23 cellular contexts compared by ENCODE assay signal in the genomic region with DNA sequence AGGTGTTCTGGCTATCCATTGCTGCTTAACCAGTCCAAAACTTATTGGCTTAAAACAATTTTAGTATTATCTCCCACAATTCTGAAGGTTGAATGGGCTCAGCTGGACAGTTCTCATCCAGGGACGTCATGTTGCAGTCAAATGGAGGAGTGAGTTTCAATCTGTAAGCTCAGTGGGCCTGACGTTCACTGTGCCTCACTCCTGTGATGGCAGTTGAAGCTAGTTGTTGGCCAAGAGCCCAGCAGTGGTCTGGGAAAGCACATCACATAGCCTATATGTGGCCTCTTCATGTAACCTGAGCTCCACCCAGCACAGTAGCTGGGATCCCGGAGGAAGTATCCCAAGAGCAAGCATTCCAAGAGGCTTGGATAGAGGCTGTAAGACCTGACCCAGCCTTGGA. TPM values are rescaled to one million over a fixed set of nuclear protein-coding genes. Genes with fewer than 3 reads are reported as not detected.
A peak's percentile ranks its signal among the peaks of the same experiment; 100 is the strongest.
DNase-seq lines count a peak whose midpoint lies in the region; FAIRE-seq and TF ChIP-seq lines count a peak whose summit lies in the region.
"Had no signal": no experiment of that assay in that cellular context is flagged by ENCODE, and none has a peak within 500 bp of the region (broad histone marks: within the 10 kb centered on the region; RNA-seq: fewer than 3 reads in every experiment).

No MANE protein-coding gene starts in this region.

- H3K36me3 Mint-ChIP-seq in CD14-positive monocyte, result no peaks in the 10 kb centered on the region
- H3K36me3 Mint-ChIP-seq: activated CD8-positive, alpha-beta memory T cell treated with anti-CD3 and anti-CD28 coated beads, Interleukin-2, amount 10 ng/mL, durations not matched to agents 7 days and 5 days; CD8-positive, alpha-beta T cell had no signal

- H3K4me1 ChIP-seq in cardiac muscle cell (ENCODE audit: low read depth), result no peaks in the 10 kb centered on the region
- no peaks in the 10 kb centered on the region for H3K4me1 ChIP-seq in right atrium auricular region
- H3K4me1 ChIP-seq: heart right ventricle, SJSA1 had no signal

- peaks cover 0 to 3% (median 0%) of the 10 kb centered on the region in 3 donors for H3K27me3 Mint-ChIP-seq in CD14-positive monocyte (ENCODE audit: low read depth in 3 of 3)

- H3K27ac ChIP-seq in cardiac muscle cell (no peak overlapping the region), right atrium auricular region (no peak overlapping the region), brain microvascular endothelial cell (no peak overlapping the region)
- H3K27ac ChIP-seq: heart right ventricle, KMS-11, ovary, SJSA1 had no signal

- intact Hi-C loops in CD14-positive monocyte (cut with micrococcal nuclease), result no loop called here

- H3K9me3 ChIP-seq in cardiac muscle cell (ENCODE audit: low read depth), result no peaks in the 10 kb centered on the region
- H3K9me3 ChIP-seq in right atrium auricular region, result no peaks in the 10 kb centered on the region
- H3K9me3 ChIP-seq: ovary, SJSA1 had no signal

- H3K4me3 ChIP-seq in cardiac muscle cell, result no peak overlapping the region
- H3K4me3 ChIP-seq in right atrium auricular region, result no peak overlapping the region
- no peak overlapping the region for H3K4me3 ChIP-seq in brain microvascular endothelial cell (ENCODE audit: low read depth, low read length)
- H3K4me3 ChIP-seq: GM23338, heart right ventricle, lung, ovary, SJSA1 had no signal

- FAIRE-seq in urothelium cell line (lab: Jason Lieb, UNC), result peak; percentile 92

- TF ChIP-seq CTCF in cardiac muscle cell (IDR thresholded peaks at IDR 0.05; ENCODE audit: low read depth, low read length) (no peak), right atrium auricular region (IDR thresholded peaks at IDR 0.05) (no peak), brain microvascular endothelial cell (IDR thresholded peaks at IDR 0.05; ENCODE audit: low read depth, low read length, missing control alignments) (no peak), CD14-positive monocyte (IDR thresholded peaks at IDR 0.05) (no peak)

- H3K27me3 ChIP-seq in cardiac muscle cell (no peaks in the 10 kb centered on the region), right atrium auricular region (no peaks in the 10 kb centered on the region), brain microvascular endothelial cell (replicated peaks) (no peaks in the 10 kb centered on the region)
- H3K27me3 ChIP-seq: ovary had no signal

- H3K27ac Mint-ChIP-seq in CD14-positive monocyte, result no peak overlapping the region
- H3K27ac Mint-ChIP-seq: activated CD8-positive, alpha-beta memory T cell treated with anti-CD3 and anti-CD28 coated beads, Interleukin-2, amount 10 ng/mL, durations not matched to agents 7 days and 5 days; activated naive CD8-positive, alpha-beta T cell treated with anti-CD3 and anti-CD28 coated beads, Interleukin-2, amount 50 U/mL, for 24 hours; activated T-helper 17 cell treated with anti-CD3 and anti-CD28 coated beads, Interleukin-2, amount 50 U/mL, for 72 hours; CD8-positive, alpha-beta T cell; GM23338 had no signal

- in situ Hi-C loops in brain microvascular endothelial cell (cut with HindIII; ENCODE audit: low pct_ligation_motif_present, low sequenced_read_pairs), result no loop called here

- H3K9me3 Mint-ChIP-seq in CD14-positive monocyte, result peaks cover 0 to 1% (median 0%) of the 10 kb centered on the region in 7 donors
- H3K9me3 Mint-ChIP-seq: activated naive CD8-positive, alpha-beta T cell treated with anti-CD3 and anti-CD28 coated beads, Interleukin-2, amount 50 U/mL, for 24 hours; activated T-helper 17 cell treated with anti-CD3 and anti-CD28 coated beads, Interleukin-2, amount 50 U/mL, for 72 hours; CD8-positive, alpha-beta T cell had no signal

- no peak overlapping the region for H3K4me3 Mint-ChIP-seq in CD14-positive monocyte
- H3K4me3 Mint-ChIP-seq: activated CD8-positive, alpha-beta memory T cell treated with anti-CD3 and anti-CD28 coated beads, Interleukin-2, amount 10 ng/mL, durations not matched to agents 7 days and 5 days; activated naive CD8-positive, alpha-beta T cell treated with anti-CD3 and anti-CD28 coated beads, Interleukin-2, amount 50 U/mL, for 24 hours; activated T-helper 17 cell treated with anti-CD3 and anti-CD28 coated beads, Interleukin-2, amount 50 U/mL, for 72 hours; CD8-positive, alpha-beta T cell; GM23338 had no signal

- H3K36me3 ChIP-seq in cardiac muscle cell (no peaks in the 10 kb centered on the region), right atrium auricular region (no peaks in the 10 kb centered on the region), brain microvascular endothelial cell (replicated peaks) (no peaks in the 10 kb centered on the region)
- H3K36me3 ChIP-seq: heart right ventricle, ovary, SJSA1 had no signal

- peak; percentile 33 to 36 for DNase-seq in cardiac muscle cell (ENCODE audit: low read depth in 1 of 2, low spot score in 1 of 2)
- no peak for DNase-seq in right atrium auricular region (ENCODE audit: low spot score)
- peak; percentile 3 for DNase-seq in NCI-H446 treated with DMSO at 0.1 percent for 48 hours (lab: John Stamatoyannopoulos, UW)
- DNase-seq in brain microvascular endothelial cell, result peak; percentile 61
- DNase-seq in urothelium cell line (ENCODE audit: low spot score), result peak; percentile 75
- DNase-seq in CD14-positive monocyte (ENCODE audit: low spot score), result no peak
- no peak for DNase-seq in OCI-M2 (lab: John Stamatoyannopoulos, UW; ENCODE audit: unreplicated experiment)
- no peak for DNase-seq in DMS114 treated with DMSO at 0.1 percent for 48 hours (lab: John Stamatoyannopoulos, UW; ENCODE audit: unreplicated experiment)
- DNase-seq: activated CD4-positive, alpha-beta T cell treated with anti-CD3 and anti-CD28 coated beads for 1 hour; activated CD8-positive, alpha-beta memory T cell treated with anti-CD3 and anti-CD28 coated beads, Interleukin-2, amount 10 ng/mL, durations not matched to agents 7 days and 5 days; activated naive CD8-positive, alpha-beta T cell treated with anti-CD3 and anti-CD28 coated beads, Interleukin-2, amount 50 U/mL, for 24 hours; caudate nucleus; CD8-positive, alpha-beta T cell; heart right ventricle; islet precursor cell; NCI-H1436; ovary; stimulated activated CD4-positive, alpha-beta T cell treated with anti-CD3 and anti-CD28 coated beads, Interleukin-4, amount 100 ng/mL, for 1 hour had no signal

- peaks cover 20% of the 10 kb centered on the region for H3K4me1 Mint-ChIP-seq in CD14-positive monocyte
- H3K4me1 Mint-ChIP-seq: activated CD8-positive, alpha-beta memory T cell treated with anti-CD3 and anti-CD28 coated beads, Interleukin-2, amount 10 ng/mL, durations not matched to agents 7 days and 5 days; activated naive CD8-positive, alpha-beta T cell treated with anti-CD3 and anti-CD28 coated beads, Interleukin-2, amount 50 U/mL, for 24 hours; activated T-helper 17 cell treated with anti-CD3 and anti-CD28 coated beads, Interleukin-2, amount 50 U/mL, for 72 hours had no signal

RNA-seq across cellular contexts. Expression of a gene that starts 40.6 kb away (rescaled TPM):
- total RNA-seq in cardiac muscle cell (13.9 and 43.9 TPM in 2 replicates), right atrium auricular region (10 to 100 TPM in 1 of 2 donors, 1 to 10 TPM in 1; 3.6 to 11.1 TPM)
- polyA plus RNA-seq in cardiac muscle cell (19.6 and 128 TPM in 2 replicates), CD14-positive monocyte (1 to 10 TPM in 1 of 2 donors, under 1 TPM in 1; 0.65 to 1.8 TPM)

Comparison
In these comparisons a context has a peak if more than half of its experiments do, and no peak if none do; other contexts are left out.
1. DNase-seq: peak in cardiac muscle cell (2 of 2), NCI-H446 treated with DMSO at 0.1 percent for 48 hours (single experiment), brain microvascular endothelial cell (single experiment) and urothelium cell line (single experiment); none in right atrium auricular region (single experiment), CD14-positive monocyte (single experiment), OCI-M2 (single experiment) and DMS114 treated with DMSO at 0.1 percent for 48 hours (single experiment).